ENCODE assay signal across 29 cellular contexts in genomic region chr3:64237083-64237482, GRCh38. TPM values are rescaled to one million over a fixed set of nuclear protein-coding genes. Genes with fewer than 3 reads are reported as not detected.
"Had no signal": no experiment of that assay in that cellular context is flagged by ENCODE, and none has a peak within 500 bp of the region (broad histone marks: within the 10 kb centered on the region; RNA-seq: fewer than 3 reads in every experiment).

No MANE protein-coding gene starts in this region.

- H3K9me3 ChIP-seq: adrenal gland, Peyer's patch, SJSA1, SK-N-SH had no signal

- ATAC-seq: activated CD8-positive, alpha-beta T cell treated with anti-CD3 and anti-CD28 coated beads for 36 hours; PC-3 had no signal

- H3K4me3 ChIP-seq: adrenal gland, Peyer's patch, SJSA1 had no signal

- H3K36me3 Mint-ChIP-seq: activated naive CD8-positive, alpha-beta T cell treated with anti-CD3 and anti-CD28 coated beads, Interleukin-2, amount 10 ng/mL, durations not matched to agents 7 days and 5 days had no signal

- H3K36me3 ChIP-seq: adrenal gland, Peyer's patch had no signal

- H3K27me3 Mint-ChIP-seq: activated CD4-positive, alpha-beta T cell treated with anti-CD3 and anti-CD28 coated beads, Interleukin-2, amount 10 ng/mL, durations not matched to agents 24 days and 14 days; activated naive CD8-positive, alpha-beta T cell treated with anti-CD3 and anti-CD28 coated beads, Interleukin-2, amount 10 ng/mL, durations not matched to agents 7 days and 5 days had no signal

- H3K9ac ChIP-seq: SK-N-SH had no signal

- H3K27ac Mint-ChIP-seq: activated CD4-positive, alpha-beta T cell treated with anti-CD3 and anti-CD28 coated beads, Interleukin-2, amount 10 ng/mL, durations not matched to agents 24 days and 14 days; activated CD8-positive, alpha-beta T cell treated with anti-CD3 and anti-CD28 coated beads for 36 hours; activated naive CD4-positive, alpha-beta T cell treated with anti-CD3 and anti-CD28 coated beads, Interleukin-2, amount 50 U/mL, for 24 hours; activated naive CD8-positive, alpha-beta T cell treated with anti-CD3 and anti-CD28 coated beads, Interleukin-2, amount 10 ng/mL, durations not matched to agents 7 days and 5 days; activated T-helper 2 cell treated with anti-CD3 and anti-CD28 coated beads, Interferon-gamma antibody, Interleukin-2, Interleukin-4, amounts not matched to agents 10 μg/mL and 5 μg/mL and 100 μg/mL, durations not matched to agents 14 hours and 24 hours and 36 hours; T-helper 1 cell treated with Interleukin-12 subunit alpha and Interleukin-12 subunit beta and Interleukin-4 antibody, amounts not matched to agents 30 μg/mL and 1 μg/mL, for 36 hours; T-helper 2 cell treated with Interferon-gamma antibody and Interleukin-4, amounts not matched to agents 5 μg/mL and 100 μg/mL, for 36 hours had no signal

- H3K27me3 ChIP-seq: adrenal gland, Peyer's patch, SJSA1 had no signal

- DNase-seq: activated CD4-positive, alpha-beta T cell treated with anti-CD3 and anti-CD28 coated beads, Interleukin-2, amount 10 ng/mL, durations not matched to agents 24 days and 14 days; activated CD4-positive, alpha-beta T cell treated with anti-CD3 and anti-CD28 coated beads, Interleukin-2, amount 50 U/mL, for 4 hours; activated CD8-positive, alpha-beta T cell treated with anti-CD3 and anti-CD28 coated beads for 36 hours; activated gamma-delta T cell; activated naive CD4-positive, alpha-beta T cell treated with Interleukin-2 at 50 U/mL for 16 hours; activated naive CD8-positive, alpha-beta T cell treated with anti-CD3 and anti-CD28 coated beads, Interleukin-2, amount 10 ng/mL, durations not matched to agents 7 days and 5 days; activated T-cell treated with anti-CD3 and anti-CD28 coated beads, Interleukin-2, amount 50 U/mL, for 1 hour; adrenal gland; caudate nucleus; KBM-7; NCI-H1105; NCI-H1436; NCI-H1694; NCI-H1930; NCI-H2081 treated with DMSO at 0.1 percent for 48 hours; NCI-H345; NCI-H510A treated with DMSO at 0.1 percent for 48 hours; PC-3; Peyer's patch; RPMI8226; SHP77 treated with DMSO at 0.1 percent for 48 hours; SK-N-SH had no signal

- H3K4me1 Mint-ChIP-seq: activated CD4-positive, alpha-beta T cell treated with anti-CD3 and anti-CD28 coated beads, Interleukin-2, amount 10 ng/mL, durations not matched to agents 24 days and 14 days; activated naive CD4-positive, alpha-beta T cell treated with anti-CD3 and anti-CD28 coated beads, Interleukin-2, amount 50 U/mL, for 24 hours; activated naive CD8-positive, alpha-beta T cell treated with anti-CD3 and anti-CD28 coated beads, Interleukin-2, amount 10 ng/mL, durations not matched to agents 7 days and 5 days had no signal

- H3K4me1 ChIP-seq: adrenal gland, Peyer's patch had no signal

- H3K9me3 Mint-ChIP-seq: activated T-helper 2 cell treated with anti-CD3 and anti-CD28 coated beads, Interferon-gamma antibody, Interleukin-2, Interleukin-4, amounts not matched to agents 10 μg/mL and 5 μg/mL and 100 μg/mL, durations not matched to agents 14 hours and 24 hours and 36 hours; T-helper 1 cell treated with Interleukin-12 subunit alpha and Interleukin-12 subunit beta and Interleukin-4 antibody, amounts not matched to agents 30 μg/mL and 1 μg/mL, for 36 hours; T-helper 2 cell treated with Interferon-gamma antibody and Interleukin-4, amounts not matched to agents 5 μg/mL and 100 μg/mL, for 36 hours had no signal

- H3K27ac ChIP-seq: adrenal gland, Peyer's patch, SJSA1 had no signal

- H3K4me3 Mint-ChIP-seq: activated CD4-positive, alpha-beta T cell treated with anti-CD3 and anti-CD28 coated beads, Interleukin-2, amount 10 ng/mL, durations not matched to agents 24 days and 14 days; activated CD8-positive, alpha-beta T cell treated with anti-CD3 and anti-CD28 coated beads for 36 hours; activated naive CD4-positive, alpha-beta T cell treated with anti-CD3 and anti-CD28 coated beads, Interleukin-2, amount 50 U/mL, for 24 hours; activated naive CD8-positive, alpha-beta T cell treated with anti-CD3 and anti-CD28 coated beads, Interleukin-2, amount 10 ng/mL, durations not matched to agents 7 days and 5 days; brain; T-helper 1 cell treated with Interleukin-12 subunit alpha and Interleukin-12 subunit beta and Interleukin-4 antibody, amounts not matched to agents 30 μg/mL and 1 μg/mL, for 36 hours; T-helper 2 cell treated with Interferon-gamma antibody and Interleukin-4, amounts not matched to agents 5 μg/mL and 100 μg/mL, for 36 hours had no signal

RNA-seq across cellular contexts. Expression of gene PRICKLE2, which starts 11.8 kb away (rescaled TPM):
- total RNA-seq: activated CD4-positive, alpha-beta T cell treated with anti-CD3 and anti-CD28 coated beads, Interleukin-2, amount 10 ng/mL, durations not matched to agents 24 days and 14 days; activated CD8-positive, alpha-beta memory T cell treated with anti-CD3 and anti-CD28 coated beads for 36 hours; activated CD8-positive, alpha-beta T cell treated with anti-CD3 and anti-CD28 coated beads for 36 hours; activated naive CD8-positive, alpha-beta T cell treated with anti-CD3 and anti-CD28 coated beads, Interleukin-2, amount 10 ng/mL, durations not matched to agents 7 days and 5 days; activated T-helper 2 cell treated with anti-CD3 and anti-CD28 coated beads, Interferon-gamma antibody, Interleukin-2, Interleukin-4, amounts not matched to agents 10 μg/mL and 5 μg/mL and 100 μg/mL, durations not matched to agents 14 hours and 24 hours and 36 hours had no signal
